In genomic region chr11:62792193-62792575, GRCh38 we compare ENCODE assay signal across 8 cellular contexts. TPM values are rescaled to one million over a fixed set of nuclear protein-coding genes. Genes with fewer than 3 reads are reported as not detected.
DNase-seq lines count a peak whose midpoint lies in the region; ATAC-seq and TF ChIP-seq lines count a peak whose summit lies in the region.

No MANE protein-coding gene starts in this region.

- peaks cover 46% of the 10 kb centered on the region for H3K4me1 Mint-ChIP-seq in activated CD4-positive, alpha-beta memory T cell treated with anti-CD3 and anti-CD28 coated beads, Interleukin-2, amount 10 ng/mL, durations not matched to agents 7 days and 5 days

- peaks cover 5% of the 10 kb centered on the region for H4K20me1 ChIP-seq in smooth muscle cell (ENCODE audit: low read depth)

- intact Hi-C loops in left ventricle myocardium superior (cut with micrococcal nuclease), result no loop called here

- H3K4me2 ChIP-seq in smooth muscle cell, result peak overlapping the region; percentile 98

- CTCF ChIA-PET in activated CD4-positive, alpha-beta memory T cell treated with anti-CD3 and anti-CD28 coated beads, Interleukin-2, amount 10 ng/mL, durations not matched to agents 7 days and 5 days (lab: Charles Lee), result interaction anchor here (1.0 to 1.4 kb wide), 3 partner anchors 9 to 70 kb away, joined by 3 to 5 read pairs (median 5); no protein-coding TSS in a partner anchor

- DNase-seq in DMS79 (lab: John Stamatoyannopoulos, UW) (peak; percentile 39), DMS79 treated with DMSO at 0.1 percent for 48 hours (lab: John Stamatoyannopoulos, UW) (no peak), left ventricle myocardium superior (peak; percentile 73), smooth muscle cell (lab: John Stamatoyannopoulos, UW; ENCODE audit: unreplicated experiment) (peak; percentile 42), middle frontal gyrus (ENCODE audit: extremely low spot score, low spot score) (no peak)
- DNase-seq in activated CD4-positive, alpha-beta memory T cell treated with anti-CD3 and anti-CD28 coated beads, Interleukin-2, amount 10 ng/mL, durations not matched to agents 7 days and 5 days, result no peak

- H3F3A ChIP-seq in smooth muscle cell (ENCODE audit: low read depth), result peaks cover 51% of the 10 kb centered on the region

- H3K4me1 ChIP-seq in smooth muscle cell (ENCODE audit: low read depth), result peaks cover 14% of the 10 kb centered on the region

- peaks cover 69% of the 10 kb centered on the region for H3K36me3 Mint-ChIP-seq in activated CD4-positive, alpha-beta memory T cell treated with anti-CD3 and anti-CD28 coated beads, Interleukin-2, amount 10 ng/mL, durations not matched to agents 7 days and 5 days (ENCODE audit: low read depth)

- no peak for TF ChIP-seq CTCF in smooth muscle cell (IDR thresholded peaks at IDR 0.05; ENCODE audit: borderline replicate concordance, insufficient read depth, poor library complexity, severe bottlenecking)

- H3K9me3 Mint-ChIP-seq in activated CD4-positive, alpha-beta memory T cell treated with anti-CD3 and anti-CD28 coated beads, Interleukin-2, amount 10 ng/mL, durations not matched to agents 7 days and 5 days, result no peaks in the 10 kb centered on the region

- no peaks in the 10 kb centered on the region for H3K9me3 ChIP-seq in smooth muscle cell (replicated peaks; ENCODE audit: low read depth)

- H3K27me3 Mint-ChIP-seq in activated CD4-positive, alpha-beta memory T cell treated with anti-CD3 and anti-CD28 coated beads, Interleukin-2, amount 10 ng/mL, durations not matched to agents 7 days and 5 days, result no peaks in the 10 kb centered on the region

- H3K27ac ChIP-seq in smooth muscle cell (ENCODE audit: low read depth), result peak overlapping the region; percentile 88

- peaks cover 19% of the 10 kb centered on the region for H3K36me3 ChIP-seq in smooth muscle cell (ENCODE audit: low read depth)

- no peaks in the 10 kb centered on the region for H3K27me3 ChIP-seq in smooth muscle cell (ENCODE audit: low read depth)

- peaks cover 39% of the 10 kb centered on the region for H3K79me2 ChIP-seq in smooth muscle cell (ENCODE audit: low read depth)

- H3K9ac ChIP-seq in smooth muscle cell (ENCODE audit: low read depth), result peak overlapping the region; percentile 86

- WGBS in smooth muscle cell (ENCODE audit: low lambda C conversion rate), result 7% methylated on average over 11 of the region's 11 CpGs

- H3K27ac Mint-ChIP-seq in activated CD4-positive, alpha-beta memory T cell treated with anti-CD3 and anti-CD28 coated beads, Interleukin-2, amount 10 ng/mL, durations not matched to agents 7 days and 5 days, result peak overlapping the region; percentile 97

- peak overlapping the region; percentile 90 for H3K4me3 Mint-ChIP-seq in activated CD4-positive, alpha-beta memory T cell treated with anti-CD3 and anti-CD28 coated beads, Interleukin-2, amount 10 ng/mL, durations not matched to agents 7 days and 5 days

- POLR2A ChIA-PET in activated CD4-positive, alpha-beta memory T cell treated with anti-CD3 and anti-CD28 coated beads, Interleukin-2, amount 10 ng/mL, durations not matched to agents 7 days and 5 days (lab: Charles Lee), result interaction anchor here (1.0 to 11.3 kb wide), 10 partner anchors 9 to 127 kb away, joined by 3 to 224 read pairs (median 6); partner anchors contain the start of genes C11orf98, CSKMT, NXF1 and SLC3A2

- H3K4me3 ChIP-seq in smooth muscle cell, result peak overlapping the region; percentile 96

- ATAC-seq in left ventricle myocardium superior, result peak; percentile 64
- ATAC-seq in GM18858 (IDR thresholded peaks at IDR 0.05; ENCODE audit: unreplicated experiment), result no peak
- ATAC-seq in HG03025 (IDR thresholded peaks at IDR 0.05; ENCODE audit: low FRiP score, unreplicated experiment), result no peak

- H2AFZ ChIP-seq in smooth muscle cell (ENCODE audit: low read depth), result no peak overlapping the region

RNA-seq across cellular contexts. Expression of gene TMEM223, which starts 0.4 kb away (rescaled TPM):
- total RNA-seq in activated CD4-positive, alpha-beta memory T cell treated with anti-CD3 and anti-CD28 coated beads, Interleukin-2, amount 10 ng/mL, durations not matched to agents 7 days and 5 days, result 10 to 100 TPM; 18.0 to 21.0 TPM
- total RNA-seq in left ventricle myocardium superior (21.7 TPM), smooth muscle cell (43.2 and 47.8 TPM in 2 replicates)
- polyA plus RNA-seq in smooth muscle cell, result 40.8 and 46.8 TPM in 2 replicates

RNA-seq across cellular contexts. Expression of gene TMEM179B, which starts 5.0 kb away (rescaled TPM):
- total RNA-seq in activated CD4-positive, alpha-beta memory T cell treated with anti-CD3 and anti-CD28 coated beads, Interleukin-2, amount 10 ng/mL, durations not matched to agents 7 days and 5 days, result 10 to 100 TPM; 46.9 to 48.2 TPM
- total RNA-seq in left ventricle myocardium superior (16.9 TPM), smooth muscle cell (96.0 and 103 TPM in 2 replicates)
- 113 and 125 TPM in 2 replicates for polyA plus RNA-seq in smooth muscle cell

RNA-seq across cellular contexts. Expression of gene NXF1, which starts 13.1 kb away (rescaled TPM):
- total RNA-seq in activated CD4-positive, alpha-beta memory T cell treated with anti-CD3 and anti-CD28 coated beads, Interleukin-2, amount 10 ng/mL, durations not matched to agents 7 days and 5 days, result 10 to 100 TPM; 80.3 to 82.4 TPM
- total RNA-seq in left ventricle myocardium superior (49.6 TPM), smooth muscle cell (33.4 and 35.4 TPM in 2 replicates)
- 46.5 and 78.8 TPM in 2 replicates for polyA plus RNA-seq in smooth muscle cell

RNA-seq across cellular contexts. Expression of gene TAF6L, which starts 21.0 kb away (rescaled TPM):
- total RNA-seq in activated CD4-positive, alpha-beta memory T cell treated with anti-CD3 and anti-CD28 coated beads, Interleukin-2, amount 10 ng/mL, durations not matched to agents 7 days and 5 days, result 10 to 100 TPM; 15.2 to 16.0 TPM
- total RNA-seq in left ventricle myocardium superior, result 8.8 TPM
- total RNA-seq in smooth muscle cell, result 10.5 and 11.9 TPM in 2 replicates
- polyA plus RNA-seq in smooth muscle cell, result 18.6 and 27.2 TPM in 2 replicates

RNA-seq across cellular contexts. Expression of gene POLR2G, which starts 30.8 kb away (rescaled TPM):
- total RNA-seq in activated CD4-positive, alpha-beta memory T cell treated with anti-CD3 and anti-CD28 coated beads, Interleukin-2, amount 10 ng/mL, durations not matched to agents 7 days and 5 days, result 10 to 100 TPM; 89.2 to 94.1 TPM
- total RNA-seq in left ventricle myocardium superior (43.5 TPM), smooth muscle cell (147 and 197 TPM in 2 replicates)
- 192 and 220 TPM in 2 replicates for polyA plus RNA-seq in smooth muscle cell

Comparison
In these comparisons a context has a peak if more than half of its experiments do, and no peak if none do; other contexts are left out.
1. DNase-seq: peak in DMS79 (single experiment), left ventricle myocardium superior (single experiment) and smooth muscle cell (single experiment); none in DMS79 treated with DMSO at 0.1 percent for 48 hours (single experiment), activated CD4-positive, alpha-beta memory T cell treated with anti-CD3 and anti-CD28 coated beads, Interleukin-2, amount 10 ng/mL, durations not matched to agents 7 days and 5 days (single experiment) and middle frontal gyrus (single experiment).